12 cellular contexts compared by ENCODE assay signal in genomic region chr6:105898286-105898685, GRCh38.
DNase-seq lines count a peak whose midpoint lies in the region; ATAC-seq, FAIRE-seq and TF ChIP-seq lines count a peak whose summit lies in the region.
"Had no signal": no experiment of that assay in that cellular context is flagged by ENCODE, and none has a peak within 500 bp of the region (broad histone marks: within the 10 kb centered on the region; RNA-seq: fewer than 3 reads in every experiment).

No MANE protein-coding gene starts in this region.

- no peaks in the 10 kb centered on the region for H3K9me3 Mint-ChIP-seq in natural killer cell treated with Interleukin-12 subunit alpha and Interleukin-12 subunit beta and Interleukin-15 and Interleukin-18, amount 100 ng/mL, for 72 hours
- no peaks in the 10 kb centered on the region for H3K9me3 Mint-ChIP-seq in natural killer cell
- H3K9me3 Mint-ChIP-seq in stimulated activated naive B cell treated with anti-CD40 and anti-IgM and Interleukin-4, amounts not matched to agents 10 μg/mL and 1 μg/mL and 100 μg/mL, for 72 hours, result no peaks in the 10 kb centered on the region

- no peaks in the 10 kb centered on the region for H3K9me3 ChIP-seq in RWPE2 (ENCODE audit: severe bottlenecking)

- no peak overlapping the region for H3K4me3 Mint-ChIP-seq in natural killer cell treated with Interleukin-12 subunit alpha and Interleukin-12 subunit beta and Interleukin-15 and Interleukin-18, amount 100 ng/mL, for 72 hours
- no peak overlapping the region for H3K4me3 Mint-ChIP-seq in natural killer cell
- H3K4me3 Mint-ChIP-seq in stimulated activated naive B cell treated with anti-CD40 and anti-IgM and Interleukin-4, amounts not matched to agents 10 μg/mL and 1 μg/mL and 100 μg/mL, for 72 hours, result no peak overlapping the region
- H3K4me3 Mint-ChIP-seq: brain had no signal

- TF ChIP-seq CTCF in natural killer cell (IDR thresholded peaks at IDR 0.05) (no peak), RWPE2 (IDR thresholded peaks at IDR 0.05; ENCODE audit: poor library complexity, severe bottlenecking) (no peak), D721Med (IDR thresholded peaks at IDR 0.05; ENCODE audit: insufficient read depth, missing control alignments) (no peak)

- no peak overlapping the region for H3K27ac Mint-ChIP-seq in natural killer cell treated with Interleukin-12 subunit alpha and Interleukin-12 subunit beta and Interleukin-15 and Interleukin-18, amount 100 ng/mL, for 72 hours
- no peak overlapping the region for H3K27ac Mint-ChIP-seq in natural killer cell
- H3K27ac Mint-ChIP-seq in stimulated activated naive B cell treated with anti-CD40 and anti-IgM and Interleukin-4, amounts not matched to agents 10 μg/mL and 1 μg/mL and 100 μg/mL, for 72 hours, result no peak overlapping the region
- H3K27ac Mint-ChIP-seq: brain had no signal

- peaks cover 11 to 15% of the 10 kb centered on the region in 2 donors for H3K4me1 Mint-ChIP-seq in natural killer cell treated with Interleukin-12 subunit alpha and Interleukin-12 subunit beta and Interleukin-15 and Interleukin-18, amount 100 ng/mL, for 72 hours (ENCODE audit: low read depth in 2 of 2)
- H3K4me1 Mint-ChIP-seq in natural killer cell, result peaks cover 10% of the 10 kb centered on the region in 2 donors
- H3K4me1 Mint-ChIP-seq in stimulated activated naive B cell treated with anti-CD40 and anti-IgM and Interleukin-4, amounts not matched to agents 10 μg/mL and 1 μg/mL and 100 μg/mL, for 72 hours, result peaks cover 15 to 18% of the 10 kb centered on the region in 2 donors

- H3K4me3 ChIP-seq in RWPE2 (ENCODE audit: severe bottlenecking), result no peak overlapping the region

- peaks cover 0 to 18% of the 10 kb centered on the region in 2 donors for H3K27me3 Mint-ChIP-seq in natural killer cell treated with Interleukin-12 subunit alpha and Interleukin-12 subunit beta and Interleukin-15 and Interleukin-18, amount 100 ng/mL, for 72 hours
- H3K27me3 Mint-ChIP-seq in natural killer cell (ENCODE audit: low read depth in 2 of 2), result peaks cover 11% of the 10 kb centered on the region in 2 donors
- peaks cover 5 to 6% of the 10 kb centered on the region in 2 donors for H3K27me3 Mint-ChIP-seq in stimulated activated naive B cell treated with anti-CD40 and anti-IgM and Interleukin-4, amounts not matched to agents 10 μg/mL and 1 μg/mL and 100 μg/mL, for 72 hours

- DNase-seq in natural killer cell treated with Interleukin-12 subunit alpha and Interleukin-12 subunit beta and Interleukin-15 and Interleukin-18, amount 100 ng/mL, for 72 hours (ENCODE audit: low spot score), result no peak
- DNase-seq in natural killer cell (no peak), RWPE2 (ENCODE audit: low spot score) (no peak), DMS79 treated with DMSO at 0.1 percent for 48 hours (lab: John Stamatoyannopoulos, UW) (no peak), D721Med (ENCODE audit: insufficient read length, low spot score) (no peak), occipital lobe (lab: John Stamatoyannopoulos, UW) (no peak)
- no peak for DNase-seq in stimulated activated naive B cell treated with anti-CD40 and anti-IgM and Interleukin-4, amounts not matched to agents 10 μg/mL and 1 μg/mL and 100 μg/mL, for 72 hours
- DNase-seq: Calu3, SHP77 treated with DMSO at 0.1 percent for 48 hours had no signal

- H3K27me3 ChIP-seq in RWPE2 (ENCODE audit: insufficient read depth, poor library complexity, severe bottlenecking), result no peaks in the 10 kb centered on the region

- H3K36me3 ChIP-seq in RWPE2 (ENCODE audit: low read depth), result no peaks in the 10 kb centered on the region

- no peaks in the 10 kb centered on the region for H3K36me3 Mint-ChIP-seq in natural killer cell treated with Interleukin-12 subunit alpha and Interleukin-12 subunit beta and Interleukin-15 and Interleukin-18, amount 100 ng/mL, for 72 hours
- no peaks in the 10 kb centered on the region for H3K36me3 Mint-ChIP-seq in natural killer cell
- H3K36me3 Mint-ChIP-seq in stimulated activated naive B cell treated with anti-CD40 and anti-IgM and Interleukin-4, amounts not matched to agents 10 μg/mL and 1 μg/mL and 100 μg/mL, for 72 hours, result peaks cover 0 to 2% of the 10 kb centered on the region in 2 donors
- H3K36me3 Mint-ChIP-seq: brain had no signal

- H3K27ac ChIP-seq in RWPE2 (ENCODE audit: poor library complexity, severe bottlenecking), result peak overlapping the region; percentile 40

- intact Hi-C loops in natural killer cell (cut with micrococcal nuclease), result no loop called here

- ATAC-seq in natural killer cell treated with Interleukin-12 subunit alpha and Interleukin-12 subunit beta and Interleukin-15 and Interleukin-18, amount 100 ng/mL, for 72 hours, result peak; percentile 75 to 81
- ATAC-seq in natural killer cell (no peak), HG02840 (IDR thresholded peaks at IDR 0.05; ENCODE audit: low FRiP score, unreplicated experiment) (peak; percentile 62), RWPE2 (ENCODE audit: low read depth) (peak; percentile 76)
- ATAC-seq in stimulated activated naive B cell treated with anti-CD40 and anti-IgM and Interleukin-4, amounts not matched to agents 10 μg/mL and 1 μg/mL and 100 μg/mL, for 72 hours (replicated peaks), result peak; percentile 62 to 66

- FAIRE-seq in D721Med (lab: Jason Lieb, UNC), result no peak
- FAIRE-seq: islet of Langerhans had no signal

- H3K4me1 ChIP-seq in RWPE2 (ENCODE audit: insufficient read depth, poor library complexity, severe bottlenecking), result no peaks in the 10 kb centered on the region

Comparison
In these comparisons a context has a peak if more than half of its experiments do, and no peak if none do; other contexts are left out.
1. ATAC-seq: peak in natural killer cell treated with Interleukin-12 subunit alpha and Interleukin-12 subunit beta and Interleukin-15 and Interleukin-18, amount 100 ng/mL, for 72 hours (2 of 2), HG02840 (single experiment), RWPE2 (single experiment) and stimulated activated naive B cell treated with anti-CD40 and anti-IgM and Interleukin-4, amounts not matched to agents 10 μg/mL and 1 μg/mL and 100 μg/mL, for 72 hours (2 of 2); none in natural killer cell (0 of 3).